ENCODE assay signal across 9 cellular contexts in genomic region chr9:95023217-95024003, GRCh38.
DNase-seq lines count a peak whose midpoint lies in the region; ATAC-seq, FAIRE-seq and TF ChIP-seq lines count a peak whose summit lies in the region.
"Had no signal": no experiment of that assay in that cellular context is flagged by ENCODE, and none has a peak within 500 bp of the region (broad histone marks: within the 10 kb centered on the region; RNA-seq: fewer than 3 reads in every experiment).

No MANE protein-coding gene starts in this region.

- peak; percentile 64 for ATAC-seq in left ventricle myocardium superior
- ATAC-seq in HG03521 (IDR thresholded peaks at IDR 0.05; ENCODE audit: unreplicated experiment) = no peak
- no peak for ATAC-seq in HG03565 (IDR thresholded peaks at IDR 0.05; ENCODE audit: unreplicated experiment)

- peaks cover 0 to 19% of the 10 kb centered on the region in 2 donors for H3K36me3 ChIP-seq in adrenal gland (replicated peaks in 1 of 2)

- intact Hi-C loops in adrenal gland (cut with DNase I) = no loop called here
- intact Hi-C loops in left ventricle myocardium superior (cut with micrococcal nuclease) = no loop called here

- TF ChIP-seq CTCF in adrenal gland (IDR thresholded peaks at IDR 0.05) = no peak

- peaks cover 25 to 78% of the 10 kb centered on the region in 2 donors for H3K4me1 ChIP-seq in adrenal gland (replicated peaks in 1 of 2)

- H3K27ac ChIP-seq in adrenal gland = peak overlapping the region; percentile 1 to 87 (median 76)
- peak overlapping the region in 18 of 21 experiments; percentile 17 to 88 (median 72) for H3K27ac ChIP-seq in skin epidermis

- no peak for FAIRE-seq in GM12891 (lab: Jason Lieb, UNC)

- no peaks in the 10 kb centered on the region for H3K9me3 ChIP-seq in adrenal gland (replicated peaks in 1 of 3)

- H3K4me3 ChIP-seq in adrenal gland (no peak overlapping the region), skin epidermis (no peak overlapping the region)

- TF ChIP-seq POLR2A in adrenal gland (IDR thresholded peaks at IDR 0.05) = no peak
- TF ChIP-seq POLR2A in GM12891 (IDR thresholded peaks at IDR 0.05; ENCODE audit: low read depth, low read length) = no peak

- 56 to 66% (median 58%) methylated on average over 7 to 9 of the region's 9 CpGs for WGBS in adrenal gland, 4 donors

- DNase-seq in GM03348 (ENCODE audit: low spot score) (peak; percentile 72), adrenal gland (peak in 3 of 7 donors; percentile 36 to 71 (median 37)), left ventricle myocardium superior (peak; percentile 70), GM12891 (ENCODE audit: insufficient read length, low spot score) (no peak), NCI-H2196 treated with DMSO at 0.1 percent for 48 hours (lab: John Stamatoyannopoulos, UW; ENCODE audit: unreplicated experiment) (no peak)
- DNase-seq: cortex of kidney had no signal

- no peaks in the 10 kb centered on the region for H3K27me3 ChIP-seq in adrenal gland

TF ChIP-seq in GM12891, 5 proteins besides CTCF, POLR2A, EP300 and RAD21:
- TF ChIP-seq SPI1 (IDR thresholded peaks at IDR 0.05; ENCODE audit: low read depth, low read length) = no peak
- TF ChIP-seq POLR2AphosphoS5 (IDR thresholded peaks at IDR 0.05; ENCODE audit: low read depth, low read length) = no peak
- no peak for TF ChIP-seq POU2F2 (IDR thresholded peaks at IDR 0.05; ENCODE audit: low read depth, low read length)
- no peak for TF ChIP-seq PAX5 (IDR thresholded peaks at IDR 0.05; ENCODE audit: insufficient read depth, low read length, severe bottlenecking)
- TF ChIP-seq TAF1 (IDR thresholded peaks at IDR 0.05; ENCODE audit: low read depth, low read length) = no peak
TF ChIP-seq in GM12891: peak in this region for 0.

Comparison
In these comparisons a context has a peak if more than half of its experiments do, and no peak if none do; other contexts are left out.
1. DNase-seq: peak in GM03348 (single experiment) and left ventricle myocardium superior (single experiment); none in GM12891 (single experiment) and NCI-H2196 treated with DMSO at 0.1 percent for 48 hours (single experiment).